ENCODE assay signal across 16 cellular contexts in genomic region chr1:56502700-56503245, GRCh38.
DNase-seq lines count a peak whose midpoint lies in the region; ATAC-seq, FAIRE-seq and TF ChIP-seq lines count a peak whose summit lies in the region.
"Had no signal": no experiment of that assay in that cellular context is flagged by ENCODE, and none has a peak within 500 bp of the region (broad histone marks: within the 10 kb centered on the region; RNA-seq: fewer than 3 reads in every experiment).

No MANE protein-coding gene starts in this region.

- no peak overlapping the region for H3K27ac ChIP-seq in astrocyte (ENCODE audit: low read depth, low read length)
- H3K27ac ChIP-seq in right cardiac atrium (ENCODE audit: low read length) = no peak overlapping the region
- H3K27ac ChIP-seq in spleen = peak overlapping the region in 6 of 8 donors; percentile 3 to 63 (median 44)
- H3K27ac ChIP-seq in CD8-positive, alpha-beta T cell (ENCODE audit: low read depth, low read length) = no peak overlapping the region
- H3K27ac ChIP-seq: tibial artery had no signal

- peaks cover 7% of the 10 kb centered on the region for H3K4me1 Mint-ChIP-seq in astrocyte (ENCODE audit: low read depth, unreplicated experiment)
- H3K4me1 Mint-ChIP-seq in activated T-helper 17 cell treated with anti-CD3 and anti-CD28 coated beads, Interleukin-2, amount 50 U/mL, for 72 hours = no peaks in the 10 kb centered on the region
- no peaks in the 10 kb centered on the region for H3K4me1 Mint-ChIP-seq in CD8-positive, alpha-beta T cell (ENCODE audit: low read depth)

- DNase-seq in Right ventricle myocardium superior = no peak
- DNase-seq in cardiac septum (ENCODE audit: low spot score) = no peak
- peak; percentile 68 for DNase-seq in astrocyte (ENCODE audit: low read depth)
- no peak for DNase-seq in right cardiac atrium
- no peak for DNase-seq in spleen
- DNase-seq in GM12892 (ENCODE audit: insufficient read length) = no peak
- DNase-seq in CD8-positive, alpha-beta T cell = no peak
- DNase-seq: activated naive CD4-positive, alpha-beta T cell; central memory CD4-positive, alpha-beta T cell; hypothalamus; NCI-H187; NCI-H748 treated with DMSO at 0.1 percent for 48 hours; tibial artery had no signal

- WGBS in right cardiac atrium = 78% methylated on average over 7 of the region's 7 CpGs
- 51 to 73% (median 59%) methylated on average over 7 of the region's 7 CpGs for WGBS in spleen, 5 donors

- H3K4me3 Mint-ChIP-seq in astrocyte (ENCODE audit: unreplicated experiment) = no peak overlapping the region
- H3K4me3 Mint-ChIP-seq in activated T-helper 17 cell treated with anti-CD3 and anti-CD28 coated beads, Interleukin-2, amount 50 U/mL, for 72 hours = no peak overlapping the region
- H3K4me3 Mint-ChIP-seq in CD8-positive, alpha-beta T cell = no peak overlapping the region
- H3K4me3 Mint-ChIP-seq: IgD-negative memory B cell had no signal

- no peak overlapping the region for H3K4me2 ChIP-seq in astrocyte (ENCODE audit: low read length)

- peaks cover 2% of the 10 kb centered on the region for H3K36me3 Mint-ChIP-seq in astrocyte (ENCODE audit: low read depth, unreplicated experiment)
- H3K36me3 Mint-ChIP-seq in activated T-helper 17 cell treated with anti-CD3 and anti-CD28 coated beads, Interleukin-2, amount 50 U/mL, for 72 hours (ENCODE audit: low read depth) = no peaks in the 10 kb centered on the region
- no peaks in the 10 kb centered on the region for H3K36me3 Mint-ChIP-seq in CD8-positive, alpha-beta T cell

- POLR2A ChIA-PET in CD8-positive, alpha-beta T cell (lab: Charles Lee) = no interaction called here

- no peak overlapping the region for H3K27ac Mint-ChIP-seq in astrocyte (ENCODE audit: unreplicated experiment)
- H3K27ac Mint-ChIP-seq in activated T-helper 17 cell treated with anti-CD3 and anti-CD28 coated beads, Interleukin-2, amount 50 U/mL, for 72 hours = no peak overlapping the region
- no peak overlapping the region for H3K27ac Mint-ChIP-seq in CD8-positive, alpha-beta T cell
- H3K27ac Mint-ChIP-seq: IgD-negative memory B cell had no signal

- H3K9me3 Mint-ChIP-seq in astrocyte (ENCODE audit: unreplicated experiment) = no peaks in the 10 kb centered on the region
- H3K9me3 Mint-ChIP-seq in activated T-helper 17 cell treated with anti-CD3 and anti-CD28 coated beads, Interleukin-2, amount 50 U/mL, for 72 hours = no peaks in the 10 kb centered on the region
- H3K9me3 Mint-ChIP-seq in CD8-positive, alpha-beta T cell = no peaks in the 10 kb centered on the region

- no peaks in the 10 kb centered on the region for H3K27me3 ChIP-seq in astrocyte (ENCODE audit: insufficient read depth, low read length)
- H3K27me3 ChIP-seq in right cardiac atrium (ENCODE audit: control insufficient read depth, insufficient read depth) = no peaks in the 10 kb centered on the region
- no peaks in the 10 kb centered on the region for H3K27me3 ChIP-seq in spleen (replicated peaks in 1 of 7)
- no peaks in the 10 kb centered on the region for H3K27me3 ChIP-seq in CD8-positive, alpha-beta T cell (ENCODE audit: insufficient read depth, low read length)
- H3K27me3 ChIP-seq: tibial artery had no signal

- H2AFZ ChIP-seq in astrocyte (ENCODE audit: low read depth, low read length) = no peak overlapping the region

- intact Hi-C loops in Right ventricle myocardium superior (cut with DNase I) = no loop called here
- intact Hi-C loops in cardiac septum (cut with DNase I) = no loop called here
- intact Hi-C loops in right cardiac atrium (cut with DNase I) = loop anchor here in 1 of 4 donors (10.0 kb wide), 1 partner anchor 72 kb away; the partner anchor contains the start of gene PLPP3
- intact Hi-C loops in spleen (cut with DNase I; ENCODE audit: low total_unique reads) = no loop called here
- intact Hi-C loops in CD8-positive, alpha-beta T cell (cut with DNase I, micrococcal nuclease) = no loop called here

- H3K4me3 ChIP-seq in astrocyte (ENCODE audit: insufficient read depth, low read depth, low read length) (no peak overlapping the region), right cardiac atrium (ENCODE audit: low read length) (no peak overlapping the region), spleen (no peak overlapping the region)
- no peak overlapping the region for H3K4me3 ChIP-seq in CD8-positive, alpha-beta T cell (ENCODE audit: low read depth, low read length)
- H3K4me3 ChIP-seq: tibial artery had no signal

- no peaks in the 10 kb centered on the region for H4K20me1 ChIP-seq in astrocyte (ENCODE audit: insufficient read depth, low read length)

- H3K9ac ChIP-seq in astrocyte (ENCODE audit: low read length) = no peak overlapping the region

- ATAC-seq in Right ventricle myocardium superior (ENCODE audit: poor library complexity) = peak; percentile 24
- peak; percentile 17 to 29 for ATAC-seq in right cardiac atrium
- ATAC-seq in activated T-helper 17 cell treated with anti-CD3 and anti-CD28 coated beads, Interleukin-2, amount 50 U/mL, for 72 hours (replicated peaks) = no peak
- ATAC-seq in CD8-positive, alpha-beta T cell = no peak

- TF ChIP-seq CTCF in astrocyte (IDR thresholded peaks at IDR 0.05; ENCODE audit: insufficient read depth, low read depth, low read length) = no peak
- TF ChIP-seq CTCF in spleen (IDR thresholded peaks at IDR 0.05 in 8 of 11, conservative IDR thresholded peaks at IDR 0.05 in 3 of 11) = no peak
- TF ChIP-seq CTCF in CD8-positive, alpha-beta T cell (IDR thresholded peaks at IDR 0.05) = no peak

- no peak for FAIRE-seq in astrocyte (lab: Jason Lieb, UNC)
- no peak for FAIRE-seq in GM12892 (lab: Jason Lieb, UNC)
- FAIRE-seq: endometrium had no signal

- H3K27me3 Mint-ChIP-seq in astrocyte (ENCODE audit: low read depth, unreplicated experiment) = peaks cover 4% of the 10 kb centered on the region
- H3K27me3 Mint-ChIP-seq in activated T-helper 17 cell treated with anti-CD3 and anti-CD28 coated beads, Interleukin-2, amount 50 U/mL, for 72 hours = peaks cover 18% of the 10 kb centered on the region
- H3K27me3 Mint-ChIP-seq in CD8-positive, alpha-beta T cell (ENCODE audit: low read depth) = no peaks in the 10 kb centered on the region
- H3K27me3 Mint-ChIP-seq: IgD-negative memory B cell had no signal

- H3K9me3 ChIP-seq in astrocyte (ENCODE audit: insufficient read depth, low read depth, low read length) = no peaks in the 10 kb centered on the region
- no peaks in the 10 kb centered on the region for H3K9me3 ChIP-seq in right cardiac atrium (ENCODE audit: control insufficient read depth, low read length)
- no peaks in the 10 kb centered on the region for H3K9me3 ChIP-seq in spleen
- no peaks in the 10 kb centered on the region for H3K9me3 ChIP-seq in CD8-positive, alpha-beta T cell (ENCODE audit: low read length)
- H3K9me3 ChIP-seq: tibial artery had no signal

- TF ChIP-seq POLR2A in spleen (IDR thresholded peaks at IDR 0.05) (no peak), GM12892 (IDR thresholded peaks at IDR 0.05; ENCODE audit: low read depth, low read length) (no peak)

- H3K4me1 ChIP-seq in astrocyte (ENCODE audit: insufficient read depth, low read length) (no peaks in the 10 kb centered on the region), right cardiac atrium (ENCODE audit: control insufficient read depth, insufficient read depth, low read length) (peaks cover 33% of the 10 kb centered on the region), spleen (peaks cover 6 to 61% (median 40%) of the 10 kb centered on the region in 6 donors)
- H3K4me1 ChIP-seq in CD8-positive, alpha-beta T cell (ENCODE audit: insufficient read depth, low read length) = no peaks in the 10 kb centered on the region

- H3K79me2 ChIP-seq in astrocyte (ENCODE audit: insufficient read depth, low read length) = no peaks in the 10 kb centered on the region

- H3K36me3 ChIP-seq in astrocyte (ENCODE audit: insufficient read depth, low read length) = peaks cover 5% of the 10 kb centered on the region
- H3K36me3 ChIP-seq in spleen = peaks cover 0 to 75% (median 0%) of the 10 kb centered on the region in 6 donors
- no peaks in the 10 kb centered on the region for H3K36me3 ChIP-seq in CD8-positive, alpha-beta T cell (ENCODE audit: insufficient read depth, low read length)

- CTCF ChIA-PET in CD8-positive, alpha-beta T cell (lab: Charles Lee) = no interaction called here

Comparison
In these comparisons a context has a peak if more than half of its experiments do, and no peak if none do; other contexts are left out.
1. ATAC-seq: peak in Right ventricle myocardium superior (single experiment) and right cardiac atrium (2 of 2); none in activated T-helper 17 cell treated with anti-CD3 and anti-CD28 coated beads, Interleukin-2, amount 50 U/mL, for 72 hours (single experiment) and CD8-positive, alpha-beta T cell (single experiment).
2. H3K27ac ChIP-seq: peak in spleen (6 of 8); none in astrocyte (single experiment), right cardiac atrium (single experiment) and CD8-positive, alpha-beta T cell (single experiment).